In the genomic region with DNA sequence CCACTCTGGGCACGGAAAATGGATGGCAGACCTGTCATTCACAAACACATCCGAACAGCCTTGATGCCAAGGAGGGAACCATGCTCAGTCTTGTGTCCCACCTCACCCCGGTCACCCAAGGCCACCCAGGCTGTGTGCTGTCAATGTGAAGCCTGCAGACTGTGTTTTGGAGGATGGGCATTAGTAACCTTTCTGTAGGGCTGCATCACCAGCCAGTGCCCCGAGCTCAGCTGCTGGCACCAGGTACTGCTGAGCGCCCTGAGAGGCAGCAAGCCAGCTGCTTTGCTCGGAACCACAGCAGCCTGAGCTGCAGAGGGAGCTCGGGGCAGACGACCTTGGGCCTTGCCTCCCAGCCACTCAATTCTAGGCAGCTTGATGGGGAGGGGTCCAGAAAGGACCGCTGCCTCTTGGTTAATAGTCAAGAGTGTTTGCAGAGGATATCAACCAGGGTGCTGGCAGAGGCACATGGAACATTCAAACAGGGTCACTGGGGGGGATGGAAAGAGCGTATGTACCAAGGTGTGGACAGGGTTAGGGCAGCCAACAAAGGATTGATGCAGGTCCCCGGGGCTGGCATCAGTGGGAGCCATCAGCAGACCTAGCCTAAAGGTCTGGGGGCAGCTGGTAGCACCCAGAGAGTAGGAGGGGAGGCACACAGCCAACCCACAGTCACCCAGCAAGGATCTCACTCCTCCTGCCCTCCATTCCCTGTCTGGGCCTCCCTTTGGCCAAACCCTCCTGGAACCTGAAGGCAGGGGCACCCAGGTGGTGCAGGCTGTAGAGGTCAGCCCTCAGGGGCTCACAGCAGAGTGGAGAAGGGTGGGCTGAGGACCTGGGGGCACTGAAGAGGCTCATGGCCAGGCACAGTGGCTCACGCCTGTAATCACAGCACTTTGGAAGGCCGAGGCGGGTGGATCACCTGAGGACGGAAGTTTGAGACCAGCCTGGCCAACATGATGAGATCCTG, we compare ENCODE assay signal across 24 cellular contexts. TPM values are rescaled to one million over a fixed set of nuclear protein-coding genes. Genes with fewer than 3 reads are reported as not detected.
DNase-seq lines count a peak whose midpoint lies in the region; ATAC-seq and TF ChIP-seq lines count a peak whose summit lies in the region.
"Had no signal": no experiment of that assay in that cellular context is flagged by ENCODE, and none has a peak within 500 bp of the region (broad histone marks: within the 10 kb centered on the region; RNA-seq: fewer than 3 reads in every experiment).

No MANE protein-coding gene starts in this region.

- no peaks in the 10 kb centered on the region for H3K4me1 Mint-ChIP-seq in type B pancreatic cell (ENCODE audit: unreplicated experiment)
- peaks cover 2 to 9% (median 7%) of the 10 kb centered on the region in 4 donors for H3K4me1 Mint-ChIP-seq in CD4-positive, alpha-beta memory T cell

- no peak overlapping the region for H3K4me3 Mint-ChIP-seq in type B pancreatic cell
- H3K4me3 Mint-ChIP-seq in CD4-positive, alpha-beta memory T cell = no peak overlapping the region
- H3K4me3 Mint-ChIP-seq: CD8-positive, alpha-beta T cell; IgD-negative memory B cell had no signal

- no peak overlapping the region for H3K27ac Mint-ChIP-seq in type B pancreatic cell
- H3K27ac Mint-ChIP-seq in CD4-positive, alpha-beta memory T cell = no peak overlapping the region
- H3K27ac Mint-ChIP-seq: CD8-positive, alpha-beta T cell; IgD-negative memory B cell had no signal

- CTCF ChIA-PET in CD4-positive, alpha-beta memory T cell (lab: Charles Lee; ENCODE audit: partially characterized antibody) = no interaction called here

- H3K4me1 ChIP-seq in CD4-positive, alpha-beta memory T cell (ENCODE audit: insufficient read depth, low read length) = peaks cover 3% of the 10 kb centered on the region

- no peaks in the 10 kb centered on the region for H3K36me3 Mint-ChIP-seq in type B pancreatic cell
- no peaks in the 10 kb centered on the region for H3K36me3 Mint-ChIP-seq in CD4-positive, alpha-beta memory T cell
- H3K36me3 Mint-ChIP-seq: CD8-positive, alpha-beta T cell had no signal

- DNase-seq in cardiac septum (ENCODE audit: low spot score) (peak; percentile 71), Right ventricle myocardium inferior (ENCODE audit: missing footprints) (no peak), ecto neural progenitor cell (ENCODE audit: low spot score) (peak; percentile 26), sciatic nerve (ENCODE audit: low spot score) (peak; percentile 25), type B pancreatic cell (ENCODE audit: extremely low spot score, unreplicated experiment) (peak; percentile 48), globus pallidus (ENCODE audit: low spot score) (no peak), NOMO-1 (lab: John Stamatoyannopoulos, UW; ENCODE audit: unreplicated experiment in 2 of 2) (no peak)
- no peak for DNase-seq in CD4-positive, alpha-beta memory T cell
- DNase-seq: Calu3, DMS53, EL, GM23248, HCEC 1CT, Karpas-422, NCI-H1436, NCI-H1930, NCI-H345, NCI-H524 treated with DMSO at 0.1 percent for 48 hours had no signal

- POLR2A ChIA-PET in CD4-positive, alpha-beta memory T cell (lab: Charles Lee; ENCODE audit: partially characterized antibody) = no interaction called here

- no peak overlapping the region for H3K4me3 ChIP-seq in CD4-positive, alpha-beta memory T cell (ENCODE audit: low read length in 2 of 2)
- H3K4me3 ChIP-seq: BLaER1, GM12878, GM23248 had no signal

- H3K9me3 Mint-ChIP-seq in type B pancreatic cell = no peaks in the 10 kb centered on the region
- H3K9me3 Mint-ChIP-seq in CD4-positive, alpha-beta memory T cell = peaks cover 0 to 7% (median 0%) of the 10 kb centered on the region in 8 donors
- H3K9me3 Mint-ChIP-seq: CD8-positive, alpha-beta T cell had no signal

- ATAC-seq in Right ventricle myocardium inferior (no peak), sciatic nerve (no peak)
- ATAC-seq: CD8-positive, alpha-beta T cell; GM12878 had no signal

- H3K9me3 ChIP-seq in CD4-positive, alpha-beta memory T cell (ENCODE audit: control insufficient read depth in 1 of 2, low read length in 2 of 2) = no peaks in the 10 kb centered on the region

- no peak for TF ChIP-seq CTCF in type B pancreatic cell (conservative IDR thresholded peaks at IDR 0.05)

- intact Hi-C loops in cardiac septum (cut with DNase I) = no loop called here
- intact Hi-C loops in Right ventricle myocardium inferior (cut with DNase I) = no loop called here
- intact Hi-C loops in sciatic nerve (cut with DNase I) = no loop called here
- intact Hi-C loops in CD4-positive, alpha-beta memory T cell (cut with micrococcal nuclease) = no loop called here

- H3K27me3 ChIP-seq in CD4-positive, alpha-beta memory T cell (ENCODE audit: insufficient read depth, low read length) = peaks cover 4% of the 10 kb centered on the region

- no peak overlapping the region for H3K27ac ChIP-seq in CD4-positive, alpha-beta memory T cell (ENCODE audit: low read depth, low read length)
- H3K27ac ChIP-seq: BLaER1, GM23248 had no signal

- peaks cover 69% of the 10 kb centered on the region for H3K27me3 Mint-ChIP-seq in type B pancreatic cell
- H3K27me3 Mint-ChIP-seq in CD4-positive, alpha-beta memory T cell = peaks cover 23 to 32% of the 10 kb centered on the region in 2 donors

- H3K36me3 ChIP-seq in CD4-positive, alpha-beta memory T cell (ENCODE audit: insufficient read depth, low read length) = no peaks in the 10 kb centered on the region
- H3K36me3 ChIP-seq: BLaER1 had no signal

RNA-seq across cellular contexts. Expression of a gene that starts 8.1 kb away (rescaled TPM):
- total RNA-seq in cardiac septum (not detected), Right ventricle myocardium inferior (not detected), sciatic nerve (not detected), type B pancreatic cell (ENCODE audit: low replicate concordance) (0.68 TPM in 1 of 2 replicates, not detected in the other)
- total RNA-seq in CD4-positive, alpha-beta memory T cell = not detected
- not detected for polyA plus RNA-seq in CD4-positive, alpha-beta memory T cell
- total RNA-seq: A673; Calu3; CD8-positive, alpha-beta T cell; GM12878; GM23248; MCF 10A had no signal
- polyA plus RNA-seq: GM12878, GM23248, IgD-negative memory B cell had no signal

Comparison
In these comparisons a context has a peak if more than half of its experiments do, and no peak if none do; other contexts are left out.
1. DNase-seq: peak in cardiac septum (single experiment), ecto neural progenitor cell (single experiment), sciatic nerve (single experiment) and type B pancreatic cell (single experiment); none in Right ventricle myocardium inferior (single experiment), globus pallidus (single experiment), CD4-positive, alpha-beta memory T cell (0 of 5) and NOMO-1 (0 of 2).